ENCODE assay signal across 8 cellular contexts in genomic region chrX:149540133-149540620, GRCh38. TPM values are rescaled to one million over a fixed set of nuclear protein-coding genes. Genes with fewer than 3 reads are reported as not detected.
DNase-seq lines count a peak whose midpoint lies in the region; ATAC-seq and TF ChIP-seq lines count a peak whose summit lies in the region.

No MANE protein-coding gene starts in this region.

- peak; percentile 17 for ATAC-seq in GM19467 (IDR thresholded peaks at IDR 0.05; ENCODE audit: unreplicated experiment)
- ATAC-seq in Panc1, result peak; percentile 64
- peak; percentile 54 to 55 for ATAC-seq in naive thymus-derived CD8-positive, alpha-beta T cell
- peak; percentile 56 for ATAC-seq in stimulated activated effector memory CD8-positive, alpha-beta T cell treated with anti-CD3 and anti-CD28 coated beads, Interleukin-12 subunit alpha, Interleukin-12 subunit beta, amount 100 ng/mL, for 72 hours

- in situ Hi-C loops in Panc1 (cut with HindIII; ENCODE audit: low pct_unique_long_range_greater_than_20kb, low sequenced_read_pairs), result no loop called here

- peak overlapping the region; percentile 94 for H3K27ac ChIP-seq in Panc1 (ENCODE audit: low read length)

- H3K36me3 Mint-ChIP-seq in activated T-helper 1 cell treated with anti-CD3 and anti-CD28 coated beads, Interleukin-12 subunit alpha, Interleukin-12 subunit beta, Interleukin-2, Interleukin-4 antibody, amounts not matched to agents 30 ng/mL and 10 ng/mL and 1 ng/mL, durations not matched to agents 14 hours and 24 hours and 36 hours (ENCODE audit: low read depth), result peaks cover 6% of the 10 kb centered on the region
- peaks cover 0 to 11% (median 0%) of the 10 kb centered on the region in 3 donors for H3K36me3 Mint-ChIP-seq in naive thymus-derived CD8-positive, alpha-beta T cell
- H3K36me3 Mint-ChIP-seq in stimulated activated effector memory CD8-positive, alpha-beta T cell treated with anti-CD3 and anti-CD28 coated beads, Interleukin-12 subunit alpha, Interleukin-12 subunit beta, amount 100 ng/mL, for 72 hours, result peaks cover 7% of the 10 kb centered on the region

- no peak for DNase-seq in BJ (ENCODE audit: low read depth)
- peak; percentile 42 for DNase-seq in HuH-7.5 (ENCODE audit: low spot score)
- no peak for DNase-seq in Panc1 (ENCODE audit: low read depth, low spot score)
- peak; percentile 68 for DNase-seq in activated T-helper 1 cell treated with anti-CD3 and anti-CD28 coated beads, Interleukin-12 subunit alpha, Interleukin-12 subunit beta, Interleukin-2, Interleukin-4 antibody, amounts not matched to agents 30 ng/mL and 10 ng/mL and 1 ng/mL, durations not matched to agents 14 hours and 24 hours and 36 hours (ENCODE audit: low spot score)
- peak; percentile 87 for DNase-seq in fibroblast of gingiva (ENCODE audit: low read depth)
- DNase-seq in naive thymus-derived CD8-positive, alpha-beta T cell, result peak; percentile 80 to 96 (median 87)
- peak in 1 of 2 donors; percentile 78 for DNase-seq in stimulated activated effector memory CD8-positive, alpha-beta T cell treated with anti-CD3 and anti-CD28 coated beads, Interleukin-12 subunit alpha, Interleukin-12 subunit beta, amount 100 ng/mL, for 72 hours (ENCODE audit: low spot score in 2 of 2)

- no TSS peak for BruUV-seq in Panc1 (replicated peaks; lab: Mats Ljungman, UMichigan)

- H3K4me1 ChIP-seq in Panc1 (ENCODE audit: control insufficient read depth, insufficient read depth, low read length), result peaks cover 5% of the 10 kb centered on the region

- CTCF ChIA-PET in BJ (lab: Yijun Ruan, JAX), result interaction anchor here (1.3 to 2.3 kb wide), 2 partner anchors 12 to 28 kb away, joined by 3 to 7 read pairs; no protein-coding TSS in a partner anchor
- CTCF ChIA-PET in Panc1 (lab: Charles Lee), result interaction anchor here (0.6 kb wide), 1 partner anchor 28 kb away, joined by 3 read pairs; no protein-coding TSS in a partner anchor

- H3K27me3 ChIP-seq in BJ (ENCODE audit: control insufficient read depth, insufficient read depth, low read length) (no peaks in the 10 kb centered on the region), Panc1 (ENCODE audit: control insufficient read depth, insufficient read depth, low read length) (no peaks in the 10 kb centered on the region)

- intact Hi-C loops in Panc1 (cut with micrococcal nuclease; ENCODE audit: unreplicated experiment), result no loop called here
- intact Hi-C loops in activated T-helper 1 cell treated with anti-CD3 and anti-CD28 coated beads, Interleukin-12 subunit alpha, Interleukin-12 subunit beta, Interleukin-2, Interleukin-4 antibody, amounts not matched to agents 30 ng/mL and 10 ng/mL and 1 ng/mL, durations not matched to agents 14 hours and 24 hours and 36 hours (cut with micrococcal nuclease), result no loop called here

- H3K36me3 ChIP-seq in BJ (ENCODE audit: control insufficient read depth, insufficient read depth, low read length) (no peaks in the 10 kb centered on the region), Panc1 (ENCODE audit: control insufficient read depth, insufficient read depth, low read length) (no peaks in the 10 kb centered on the region)

- peaks cover 11% of the 10 kb centered on the region for H3K4me1 Mint-ChIP-seq in activated T-helper 1 cell treated with anti-CD3 and anti-CD28 coated beads, Interleukin-12 subunit alpha, Interleukin-12 subunit beta, Interleukin-2, Interleukin-4 antibody, amounts not matched to agents 30 ng/mL and 10 ng/mL and 1 ng/mL, durations not matched to agents 14 hours and 24 hours and 36 hours (ENCODE audit: low read depth)
- peaks cover 0 to 13% (median 7%) of the 10 kb centered on the region in 4 donors for H3K4me1 Mint-ChIP-seq in naive thymus-derived CD8-positive, alpha-beta T cell
- peaks cover 12% of the 10 kb centered on the region for H3K4me1 Mint-ChIP-seq in stimulated activated effector memory CD8-positive, alpha-beta T cell treated with anti-CD3 and anti-CD28 coated beads, Interleukin-12 subunit alpha, Interleukin-12 subunit beta, amount 100 ng/mL, for 72 hours

- POLR2A ChIA-PET in BJ (lab: Charles Lee) (no interaction called here), Panc1 (lab: Charles Lee) (interaction anchor here (0.9 kb wide), 1 partner anchor 44 kb away, joined by 8 read pairs; no protein-coding TSS in a partner anchor)
- POLR2A ChIA-PET in naive thymus-derived CD8-positive, alpha-beta T cell (lab: Charles Lee), result interaction anchor here (1.2 to 3.5 kb wide), 9 partner anchors 11 to 1629 kb away, joined by 4 to 41 read pairs (median 16); partner anchors contain the start of genes EOLA2, FMR1 and IDS

- TF ChIP-seq CTCF in BJ (IDR thresholded peaks at IDR 0.05; ENCODE audit: insufficient read depth, low read depth, low read length), result no peak
- TF ChIP-seq CTCF in Panc1 (IDR thresholded peaks at IDR 0.05), result no peak

- peak overlapping the region; percentile 99 for H3K27ac Mint-ChIP-seq in activated T-helper 1 cell treated with anti-CD3 and anti-CD28 coated beads, Interleukin-12 subunit alpha, Interleukin-12 subunit beta, Interleukin-2, Interleukin-4 antibody, amounts not matched to agents 30 ng/mL and 10 ng/mL and 1 ng/mL, durations not matched to agents 14 hours and 24 hours and 36 hours
- H3K27ac Mint-ChIP-seq in naive thymus-derived CD8-positive, alpha-beta T cell, result peak overlapping the region; percentile 97 to 100 (median 100)
- peak overlapping the region; percentile 99 for H3K27ac Mint-ChIP-seq in stimulated activated effector memory CD8-positive, alpha-beta T cell treated with anti-CD3 and anti-CD28 coated beads, Interleukin-12 subunit alpha, Interleukin-12 subunit beta, amount 100 ng/mL, for 72 hours

- H3K4me3 Mint-ChIP-seq in activated T-helper 1 cell treated with anti-CD3 and anti-CD28 coated beads, Interleukin-12 subunit alpha, Interleukin-12 subunit beta, Interleukin-2, Interleukin-4 antibody, amounts not matched to agents 30 ng/mL and 10 ng/mL and 1 ng/mL, durations not matched to agents 14 hours and 24 hours and 36 hours, result peak overlapping the region; percentile 88
- H3K4me3 Mint-ChIP-seq in naive thymus-derived CD8-positive, alpha-beta T cell, result peak overlapping the region; percentile 77 to 99 (median 95)
- peak overlapping the region; percentile 85 for H3K4me3 Mint-ChIP-seq in stimulated activated effector memory CD8-positive, alpha-beta T cell treated with anti-CD3 and anti-CD28 coated beads, Interleukin-12 subunit alpha, Interleukin-12 subunit beta, amount 100 ng/mL, for 72 hours

- no peaks in the 10 kb centered on the region for H3K9me3 Mint-ChIP-seq in activated T-helper 1 cell treated with anti-CD3 and anti-CD28 coated beads, Interleukin-12 subunit alpha, Interleukin-12 subunit beta, Interleukin-2, Interleukin-4 antibody, amounts not matched to agents 30 ng/mL and 10 ng/mL and 1 ng/mL, durations not matched to agents 14 hours and 24 hours and 36 hours
- H3K9me3 Mint-ChIP-seq in naive thymus-derived CD8-positive, alpha-beta T cell, result no peaks in the 10 kb centered on the region
- no peaks in the 10 kb centered on the region for H3K9me3 Mint-ChIP-seq in stimulated activated effector memory CD8-positive, alpha-beta T cell treated with anti-CD3 and anti-CD28 coated beads, Interleukin-12 subunit alpha, Interleukin-12 subunit beta, amount 100 ng/mL, for 72 hours

- no peaks in the 10 kb centered on the region for H3K9me3 ChIP-seq in Panc1 (ENCODE audit: control insufficient read depth, insufficient read depth, low read depth, low read length)

- no peaks in the 10 kb centered on the region for H3K27me3 Mint-ChIP-seq in activated T-helper 1 cell treated with anti-CD3 and anti-CD28 coated beads, Interleukin-12 subunit alpha, Interleukin-12 subunit beta, Interleukin-2, Interleukin-4 antibody, amounts not matched to agents 30 ng/mL and 10 ng/mL and 1 ng/mL, durations not matched to agents 14 hours and 24 hours and 36 hours (ENCODE audit: insufficient read depth)
- H3K27me3 Mint-ChIP-seq in naive thymus-derived CD8-positive, alpha-beta T cell, result no peaks in the 10 kb centered on the region

- H3K4me3 ChIP-seq in BJ (ENCODE audit: low read depth, low read length) (peak overlapping the region; percentile 89), Panc1 (ENCODE audit: low read depth in 2 of 2, low read length in 2 of 2) (peak overlapping the region; percentile 90 to 97)

RNA-seq across cellular contexts. Expression of gene EOLA1, which starts 0.6 kb away (rescaled TPM):
- polyA plus RNA-seq in BJ (2011; rRNA removed), result 18.2 and 18.8 TPM in 2 replicates
- polyA minus RNA-seq in BJ (2011; rRNA and poly(A)+ RNA removed), result 7.9 and 9.7 TPM in 2 replicates
- total RNA-seq in Panc1 (2021; ENCODE audit: unreplicated experiment), result 26.8 TPM
- 28.5 TPM for polyA plus RNA-seq in Panc1 (2012; ENCODE audit: insufficient read length)
- total RNA-seq in activated T-helper 1 cell treated with anti-CD3 and anti-CD28 coated beads, Interleukin-12 subunit alpha, Interleukin-12 subunit beta, Interleukin-2, Interleukin-4 antibody, amounts not matched to agents 30 ng/mL and 10 ng/mL and 1 ng/mL, durations not matched to agents 14 hours and 24 hours and 36 hours, result 31.4 and 35.5 TPM in 2 replicates
- total RNA-seq in naive thymus-derived CD8-positive, alpha-beta T cell, result 10 to 100 TPM; 22.1 to 23.3 TPM
- 10 to 100 TPM; 24.4 to 35.3 (median 25.0) TPM for polyA plus RNA-seq in naive thymus-derived CD8-positive, alpha-beta T cell

RNA-seq across cellular contexts. Expression of gene HSFX3, which starts 9.5 kb away (rescaled TPM):
- polyA plus RNA-seq in BJ (2011; rRNA removed), result not detected in 2 replicates
- polyA minus RNA-seq in BJ (2011; rRNA and poly(A)+ RNA removed), result not detected in 2 replicates
- not detected for total RNA-seq in Panc1 (2021; ENCODE audit: unreplicated experiment)
- polyA plus RNA-seq in Panc1 (2012; ENCODE audit: insufficient read length), result not detected
- total RNA-seq in activated T-helper 1 cell treated with anti-CD3 and anti-CD28 coated beads, Interleukin-12 subunit alpha, Interleukin-12 subunit beta, Interleukin-2, Interleukin-4 antibody, amounts not matched to agents 30 ng/mL and 10 ng/mL and 1 ng/mL, durations not matched to agents 14 hours and 24 hours and 36 hours, result not detected in 2 replicates
- not detected for total RNA-seq in naive thymus-derived CD8-positive, alpha-beta T cell
- not detected for polyA plus RNA-seq in naive thymus-derived CD8-positive, alpha-beta T cell

RNA-seq across cellular contexts. Expression of gene IDS, which starts 35.1 kb away (rescaled TPM):
- 77.8 and 108 TPM in 2 replicates for polyA plus RNA-seq in BJ (2011; rRNA removed)
- 42.9 and 61.8 TPM in 2 replicates for polyA minus RNA-seq in BJ (2011; rRNA and poly(A)+ RNA removed)
- total RNA-seq in Panc1 (2021; ENCODE audit: unreplicated experiment), result 78.7 TPM
- polyA plus RNA-seq in Panc1 (2012; ENCODE audit: insufficient read length), result 78.4 TPM
- 46.6 and 48.9 TPM in 2 replicates for total RNA-seq in activated T-helper 1 cell treated with anti-CD3 and anti-CD28 coated beads, Interleukin-12 subunit alpha, Interleukin-12 subunit beta, Interleukin-2, Interleukin-4 antibody, amounts not matched to agents 30 ng/mL and 10 ng/mL and 1 ng/mL, durations not matched to agents 14 hours and 24 hours and 36 hours
- total RNA-seq in naive thymus-derived CD8-positive, alpha-beta T cell, result 100 to 1,000 TPM; 151 to 164 TPM
- 10 to 100 TPM; 65.4 to 98.4 (median 81.1) TPM for polyA plus RNA-seq in naive thymus-derived CD8-positive, alpha-beta T cell

RNA-seq across cellular contexts. Expression of gene MAGEA9B, which starts 47.1 kb away (rescaled TPM):
- not detected in 2 replicates for polyA plus RNA-seq in BJ (2011; rRNA removed)
- polyA minus RNA-seq in BJ (2011; rRNA and poly(A)+ RNA removed), result not detected in 2 replicates
- not detected for total RNA-seq in Panc1 (2021; ENCODE audit: unreplicated experiment)
- polyA plus RNA-seq in Panc1 (2012; ENCODE audit: insufficient read length), result not detected
- not detected in 2 replicates for total RNA-seq in activated T-helper 1 cell treated with anti-CD3 and anti-CD28 coated beads, Interleukin-12 subunit alpha, Interleukin-12 subunit beta, Interleukin-2, Interleukin-4 antibody, amounts not matched to agents 30 ng/mL and 10 ng/mL and 1 ng/mL, durations not matched to agents 14 hours and 24 hours and 36 hours
- not detected for total RNA-seq in naive thymus-derived CD8-positive, alpha-beta T cell
- not detected for polyA plus RNA-seq in naive thymus-derived CD8-positive, alpha-beta T cell

RNA-seq across cellular contexts. Expression of gene HSFX2, which starts 54.9 kb away (rescaled TPM):
- 0.25 and 0.29 TPM in 2 replicates for polyA plus RNA-seq in BJ (2011; rRNA removed)
- 0.14 and 0.41 TPM in 2 replicates for polyA minus RNA-seq in BJ (2011; rRNA and poly(A)+ RNA removed)
- total RNA-seq in Panc1 (2021; ENCODE audit: unreplicated experiment), result 0.26 TPM
- polyA plus RNA-seq in Panc1 (2012; ENCODE audit: insufficient read length), result not detected
- total RNA-seq in activated T-helper 1 cell treated with anti-CD3 and anti-CD28 coated beads, Interleukin-12 subunit alpha, Interleukin-12 subunit beta, Interleukin-2, Interleukin-4 antibody, amounts not matched to agents 30 ng/mL and 10 ng/mL and 1 ng/mL, durations not matched to agents 14 hours and 24 hours and 36 hours, result 0.41 TPM in 1 of 2 replicates, not detected in the other
- total RNA-seq in naive thymus-derived CD8-positive, alpha-beta T cell, result 1 to 10 TPM; 1.2 to 2.1 TPM
- polyA plus RNA-seq in naive thymus-derived CD8-positive, alpha-beta T cell, result under 1 TPM in 1 of 3 donors, not detected in 2; 0.18 TPM

Comparison
In these comparisons a context has a peak if more than half of its experiments do, and no peak if none do; other contexts are left out.
1. DNase-seq: peak in HuH-7.5 (single experiment), activated T-helper 1 cell treated with anti-CD3 and anti-CD28 coated beads, Interleukin-12 subunit alpha, Interleukin-12 subunit beta, Interleukin-2, Interleukin-4 antibody, amounts not matched to agents 30 ng/mL and 10 ng/mL and 1 ng/mL, durations not matched to agents 14 hours and 24 hours and 36 hours (single experiment), fibroblast of gingiva (single experiment) and naive thymus-derived CD8-positive, alpha-beta T cell (10 of 10); none in BJ (single experiment) and Panc1 (single experiment).
2. Peak in every context shown above with its lines, with median percentiles within 50 percentile points of each other: ATAC-seq, H3K27ac Mint-ChIP-seq and H3K4me3 Mint-ChIP-seq.